Comparison of ENCODE assay signal across 8 cellular contexts in the genomic region with DNA sequence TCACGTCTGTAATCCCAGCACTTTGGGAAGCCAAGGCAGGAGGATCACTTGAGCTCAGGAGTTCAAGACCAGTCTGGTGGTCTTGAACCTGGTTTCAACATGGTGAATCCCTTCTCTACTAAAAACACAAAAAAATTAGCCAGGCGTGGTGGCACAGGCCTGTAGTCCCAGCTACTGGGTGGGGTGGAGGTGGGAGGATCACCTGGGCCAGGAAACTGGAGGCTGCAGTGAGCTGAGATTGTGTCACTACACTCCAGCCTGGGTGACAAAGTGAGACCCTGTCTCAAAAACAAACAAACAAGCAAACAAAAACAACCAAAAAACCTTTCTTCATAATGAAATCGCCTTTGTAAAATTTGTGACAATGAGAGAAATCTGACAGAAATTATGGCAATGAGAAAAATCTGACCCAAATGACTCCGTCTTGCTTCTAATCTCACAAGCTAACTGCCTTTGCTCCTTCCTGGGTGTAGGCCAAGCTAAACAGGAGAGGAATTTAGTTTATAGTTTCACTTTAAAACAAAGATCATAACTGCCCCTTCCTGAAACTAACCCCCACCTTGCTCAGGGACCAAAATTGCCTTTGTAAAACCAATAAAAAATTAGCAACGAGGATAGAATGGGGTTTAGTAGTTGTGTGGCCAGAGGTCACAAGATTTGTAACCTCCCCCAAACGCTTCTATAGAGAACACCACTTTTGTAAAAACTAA.
DNase-seq lines count a peak whose midpoint lies in the region; ATAC-seq and TF ChIP-seq lines count a peak whose summit lies in the region.

No MANE protein-coding gene starts in this region.

- peak overlapping the region; percentile 60 for H3K4me3 ChIP-seq in PC-3 (ENCODE audit: low read length)
- H3K4me3 ChIP-seq in fibroblast of mammary gland (ENCODE audit: control insufficient read depth, low read depth, low read length): no peak overlapping the region
- H3K4me3 ChIP-seq in HAP-1: no peak overlapping the region

- DNase-seq in activated T-cell treated with anti-CD3 and anti-CD28 coated beads, Interleukin-2, amount 50 U/mL, for 72 hours: no peak
- DNase-seq in activated T-cell treated with anti-CD3 and anti-CD28 coated beads, Interleukin-2, amount 50 U/mL, for 1 hour: no peak
- DNase-seq in PC-3 (peak; percentile 76), fibroblast of mammary gland (ENCODE audit: low read depth) (peak; percentile 63), type B pancreatic cell (ENCODE audit: extremely low spot score, unreplicated experiment) (no peak), HAP-1 (ENCODE audit: low spot score in 2 of 2) (no peak)

- CTCF ChIA-PET in PC-3 (lab: Charles Lee): interaction anchor here (0.6 kb wide), 2 partner anchors 111 to 166 kb away, joined by 3 read pairs; no protein-coding TSS in a partner anchor

- H3K79me2 ChIP-seq in PC-3 (ENCODE audit: low read length): no peaks in the 10 kb centered on the region

- in situ Hi-C loops in HAP-1 (cut with MboI; ENCODE audit: low sequenced_read_pairs): no loop called here

- BruUV-seq in PC-3 (replicated peaks; lab: Mats Ljungman, UMichigan): no TSS peak

- H3K9me3 ChIP-seq in PC-3 (ENCODE audit: low read length) (no peaks in the 10 kb centered on the region), HAP-1 (0 out of 2 replicates have a peak, but pooled peaks cover 3% of the 10 kb centered on the region)

- peak overlapping the region; percentile 75 for H3K27ac ChIP-seq in PC-3 (ENCODE audit: low read length)

- H3K36me3 Mint-ChIP-seq in activated T-cell treated with anti-CD3 and anti-CD28 coated beads, Interleukin-2, amount 50 U/mL, for 72 hours (ENCODE audit: insufficient read depth in 2 of 2): no peaks in the 10 kb centered on the region
- H3K36me3 Mint-ChIP-seq in type B pancreatic cell: no peaks in the 10 kb centered on the region

- H3K9ac ChIP-seq in PC-3 (ENCODE audit: low read length): peak overlapping the region; percentile 26; the same call in 1 of the 2 replicates

- no peaks in the 10 kb centered on the region for H3K9me2 ChIP-seq in PC-3 (replicated peaks; ENCODE audit: low read length)

- intact Hi-C loops in PC-3 (cut with micrococcal nuclease): loop anchor here (2.0 kb wide), 1 partner anchor 169 kb away; the partner anchor contains the start of gene EPC2

- TF ChIP-seq CTCF in PC-3 (conservative IDR thresholded peaks at IDR 0.05; ENCODE audit: low read depth, low read length) (no peak), fibroblast of mammary gland (conservative IDR thresholded peaks at IDR 0.05; ENCODE audit: control insufficient read depth, insufficient read depth, low read depth, low read length) (no peak), type B pancreatic cell (conservative IDR thresholded peaks at IDR 0.05) (no peak)

- H2AFZ ChIP-seq in PC-3 (ENCODE audit: low read length): peak overlapping the region; percentile 62

- peaks cover 36% of the 10 kb centered on the region for H3K27me3 Mint-ChIP-seq in activated T-cell treated with anti-CD3 and anti-CD28 coated beads, Interleukin-2, amount 50 U/mL, for 72 hours (ENCODE audit: low read depth)
- peaks cover 11% of the 10 kb centered on the region for H3K27me3 Mint-ChIP-seq in type B pancreatic cell

- no peak for ATAC-seq in activated T-cell treated with anti-CD3 and anti-CD28 coated beads, Interleukin-2, amount 50 U/mL, for 72 hours (replicated peaks in 1 of 2)
- peak; percentile 46 for ATAC-seq in PC-3
- no peak for ATAC-seq in GM18861 (IDR thresholded peaks at IDR 0.05; ENCODE audit: unreplicated experiment)
- no peak for ATAC-seq in GM19397 (IDR thresholded peaks at IDR 0.05; ENCODE audit: unreplicated experiment)

- H3F3A ChIP-seq in PC-3 (ENCODE audit: low read length, unreplicated experiment): no peaks in the 10 kb centered on the region

- H3K4me1 Mint-ChIP-seq in activated T-cell treated with anti-CD3 and anti-CD28 coated beads, Interleukin-2, amount 50 U/mL, for 72 hours (ENCODE audit: low read depth): peaks cover 33% of the 10 kb centered on the region
- H3K4me1 Mint-ChIP-seq in type B pancreatic cell (ENCODE audit: unreplicated experiment): peaks cover 20% of the 10 kb centered on the region

- H4K20me1 ChIP-seq in PC-3 (ENCODE audit: low read length): no peaks in the 10 kb centered on the region

- POLR2A ChIA-PET in PC-3 (lab: Charles Lee; ENCODE audit: unreplicated experiment): interaction anchor here (0.7 kb wide), 1 partner anchor 73 kb away, joined by 3 read pairs; no protein-coding TSS in a partner anchor

- peak overlapping the region; percentile 18 for H3K27ac Mint-ChIP-seq in activated T-cell treated with anti-CD3 and anti-CD28 coated beads, Interleukin-2, amount 50 U/mL, for 72 hours
- H3K27ac Mint-ChIP-seq in type B pancreatic cell: peak overlapping the region; percentile 43

- H3K4me3 Mint-ChIP-seq in activated T-cell treated with anti-CD3 and anti-CD28 coated beads, Interleukin-2, amount 50 U/mL, for 72 hours: peak overlapping the region; percentile 38 to 48
- no peak overlapping the region for H3K4me3 Mint-ChIP-seq in type B pancreatic cell

- H3K9me3 Mint-ChIP-seq in activated T-cell treated with anti-CD3 and anti-CD28 coated beads, Interleukin-2, amount 50 U/mL, for 72 hours: no peaks in the 10 kb centered on the region
- no peaks in the 10 kb centered on the region for H3K9me3 Mint-ChIP-seq in type B pancreatic cell

- H3K4me1 ChIP-seq in PC-3 (ENCODE audit: insufficient read depth, low read length) (peaks cover 45% of the 10 kb centered on the region), HAP-1 (no peaks in the 10 kb centered on the region)

- peak overlapping the region; percentile 81 for H3K4me2 ChIP-seq in PC-3 (ENCODE audit: low read length)

- H3K36me3 ChIP-seq in PC-3 (ENCODE audit: low read depth, low read length): no peaks in the 10 kb centered on the region
- no peaks in the 10 kb centered on the region for H3K36me3 ChIP-seq in HAP-1 (replicated peaks)

- H3K27me3 ChIP-seq in PC-3 (ENCODE audit: low read length) (no peaks in the 10 kb centered on the region), HAP-1 (ENCODE audit: low read depth) (peaks cover 4% of the 10 kb centered on the region; the same call in 1 of the 2 replicates)

Comparison
In these comparisons a context has a peak if more than half of its experiments do, and no peak if none do; other contexts are left out.
1. DNase-seq: peak in PC-3 (single experiment) and fibroblast of mammary gland (single experiment); none in activated T-cell treated with anti-CD3 and anti-CD28 coated beads, Interleukin-2, amount 50 U/mL, for 72 hours (0 of 2), activated T-cell treated with anti-CD3 and anti-CD28 coated beads, Interleukin-2, amount 50 U/mL, for 1 hour (single experiment), type B pancreatic cell (single experiment) and HAP-1 (0 of 2).